Comparison of ENCODE assay signal across 1 cellular context in the genomic region with DNA sequence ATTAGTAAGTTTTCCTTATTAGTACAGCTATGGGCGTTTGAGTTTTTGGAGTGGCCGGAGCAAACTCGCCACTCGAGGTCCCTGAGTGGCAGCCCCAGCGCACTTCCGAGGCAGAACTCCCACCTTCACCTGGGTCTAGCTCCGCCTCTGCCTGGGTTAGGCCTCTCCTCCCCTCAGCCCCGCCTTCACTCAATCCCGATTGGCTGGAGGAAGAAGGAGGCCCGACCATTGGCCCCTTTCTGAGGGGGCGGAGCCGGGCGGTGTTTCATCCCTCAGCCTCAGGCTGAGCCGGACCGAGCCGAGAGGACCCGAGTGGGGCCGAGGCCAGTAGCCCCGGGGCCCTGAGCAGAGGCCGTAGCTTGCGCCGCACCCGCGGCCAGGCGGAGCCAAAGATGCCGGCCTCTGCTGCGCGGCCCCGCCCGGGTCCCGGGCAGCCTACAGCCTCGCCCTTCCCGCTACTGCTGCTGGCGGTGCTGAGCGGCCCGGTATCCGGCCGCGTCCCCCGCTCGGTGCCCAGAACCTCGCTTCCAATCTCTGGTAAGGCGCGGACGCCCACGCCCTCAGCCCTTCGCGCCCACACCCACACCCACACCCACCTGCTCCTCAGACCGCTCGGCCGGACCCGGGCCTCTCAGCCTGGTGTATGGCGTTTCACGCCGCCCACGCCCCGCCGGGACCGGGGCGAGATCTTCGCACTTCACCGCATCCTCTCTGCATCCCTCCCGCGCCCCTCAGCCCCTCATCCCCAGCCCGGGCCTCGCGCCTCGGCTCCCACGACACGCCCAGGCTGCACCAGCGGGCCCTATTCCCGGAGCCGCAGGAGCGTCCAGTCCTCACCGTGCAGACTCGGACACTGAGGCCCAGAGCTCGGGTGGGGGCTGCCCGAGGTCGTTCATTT.
A peak's percentile ranks its signal among the peaks of the same experiment; 100 is the strongest.
TF ChIP-seq lines count a peak whose summit lies in the region.

A gene with protein sequence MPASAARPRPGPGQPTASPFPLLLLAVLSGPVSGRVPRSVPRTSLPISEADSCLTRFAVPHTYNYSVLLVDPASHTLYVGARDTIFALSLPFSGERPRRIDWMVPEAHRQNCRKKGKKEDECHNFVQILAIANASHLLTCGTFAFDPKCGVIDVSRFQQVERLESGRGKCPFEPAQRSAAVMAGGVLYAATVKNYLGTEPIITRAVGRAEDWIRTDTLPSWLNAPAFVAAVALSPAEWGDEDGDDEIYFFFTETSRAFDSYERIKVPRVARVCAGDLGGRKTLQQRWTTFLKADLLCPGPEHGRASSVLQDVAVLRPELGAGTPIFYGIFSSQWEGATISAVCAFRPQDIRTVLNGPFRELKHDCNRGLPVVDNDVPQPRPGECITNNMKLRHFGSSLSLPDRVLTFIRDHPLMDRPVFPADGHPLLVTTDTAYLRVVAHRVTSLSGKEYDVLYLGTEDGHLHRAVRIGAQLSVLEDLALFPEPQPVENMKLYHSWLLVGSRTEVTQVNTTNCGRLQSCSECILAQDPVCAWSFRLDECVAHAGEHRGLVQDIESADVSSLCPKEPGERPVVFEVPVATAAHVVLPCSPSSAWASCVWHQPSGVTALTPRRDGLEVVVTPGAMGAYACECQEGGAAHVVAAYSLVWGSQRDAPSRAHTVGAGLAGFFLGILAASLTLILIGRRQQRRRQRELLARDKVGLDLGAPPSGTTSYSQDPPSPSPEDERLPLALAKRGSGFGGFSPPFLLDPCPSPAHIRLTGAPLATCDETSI (plus strand): TSS at position 263 of the 898 bp plus-strand sequence. CDS start 130 bp downstream, at position 393.

TF ChIP-seq in H1, 55 proteins besides CTCF, POLR2A, EP300 and RAD21 (continues in another document):
- TF ChIP-seq CHD2 (IDR thresholded peaks at IDR 0.05; ENCODE audit: low read length): no peak
- TF ChIP-seq, protein P1, sequence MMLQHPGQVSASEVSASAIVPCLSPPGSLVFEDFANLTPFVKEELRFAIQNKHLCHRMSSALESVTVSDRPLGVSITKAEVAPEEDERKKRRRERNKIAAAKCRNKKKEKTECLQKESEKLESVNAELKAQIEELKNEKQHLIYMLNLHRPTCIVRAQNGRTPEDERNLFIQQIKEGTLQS (IDR thresholded peaks at IDR 0.05; ENCODE audit: insufficient read depth, low read depth, low read length): no peak
- no peak for TF ChIP-seq KDM1A (IDR thresholded peaks at IDR 0.05; ENCODE audit: borderline replicate concordance, low read length)
- no peak for TF ChIP-seq CBX8 (IDR thresholded peaks at IDR 0.05; ENCODE audit: borderline replicate concordance, low read depth, low read length)
- TF ChIP-seq, protein P2, sequence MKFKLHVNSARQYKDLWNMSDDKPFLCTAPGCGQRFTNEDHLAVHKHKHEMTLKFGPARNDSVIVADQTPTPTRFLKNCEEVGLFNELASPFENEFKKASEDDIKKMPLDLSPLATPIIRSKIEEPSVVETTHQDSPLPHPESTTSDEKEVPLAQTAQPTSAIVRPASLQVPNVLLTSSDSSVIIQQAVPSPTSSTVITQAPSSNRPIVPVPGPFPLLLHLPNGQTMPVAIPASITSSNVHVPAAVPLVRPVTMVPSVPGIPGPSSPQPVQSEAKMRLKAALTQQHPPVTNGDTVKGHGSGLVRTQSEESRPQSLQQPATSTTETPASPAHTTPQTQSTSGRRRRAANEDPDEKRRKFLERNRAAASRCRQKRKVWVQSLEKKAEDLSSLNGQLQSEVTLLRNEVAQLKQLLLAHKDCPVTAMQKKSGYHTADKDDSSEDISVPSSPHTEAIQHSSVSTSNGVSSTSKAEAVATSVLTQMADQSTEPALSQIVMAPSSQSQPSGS (IDR thresholded peaks at IDR 0.05; ENCODE audit: low read length): no peak
- no peak for TF ChIP-seq BRCA1 (IDR thresholded peaks at IDR 0.05; ENCODE audit: low read depth, low read length)
- no peak for TF ChIP-seq SRF (IDR thresholded peaks at IDR 0.05; ENCODE audit: low read depth, low read length)
- TF ChIP-seq HDAC6 (IDR thresholded peaks at IDR 0.05; ENCODE audit: low read depth, low read length): no peak
- TF ChIP-seq ZNF274 (IDR thresholded peaks at IDR 0.05; ENCODE audit: borderline replicate concordance, extremely low read depth, low read length): no peak
- peak; percentile 97 for TF ChIP-seq KDM4A (IDR thresholded peaks at IDR 0.05; ENCODE audit: low read depth, low read length, severe bottlenecking)
- TF ChIP-seq, protein P3, sequence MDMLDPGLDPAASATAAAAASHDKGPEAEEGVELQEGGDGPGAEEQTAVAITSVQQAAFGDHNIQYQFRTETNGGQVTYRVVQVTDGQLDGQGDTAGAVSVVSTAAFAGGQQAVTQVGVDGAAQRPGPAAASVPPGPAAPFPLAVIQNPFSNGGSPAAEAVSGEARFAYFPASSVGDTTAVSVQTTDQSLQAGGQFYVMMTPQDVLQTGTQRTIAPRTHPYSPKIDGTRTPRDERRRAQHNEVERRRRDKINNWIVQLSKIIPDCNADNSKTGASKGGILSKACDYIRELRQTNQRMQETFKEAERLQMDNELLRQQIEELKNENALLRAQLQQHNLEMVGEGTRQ (IDR thresholded peaks at IDR 0.05; ENCODE audit: low read length): no peak
- TF ChIP-seq YY1 (IDR thresholded peaks at IDR 0.05; ENCODE audit: low read depth, low read length): no peak
- TF ChIP-seq TBP (IDR thresholded peaks at IDR 0.05; ENCODE audit: low read depth, low read length): peak; percentile 48
- no peak for TF ChIP-seq NRF1 (IDR thresholded peaks at IDR 0.05; ENCODE audit: low read depth, low read length)
- TF ChIP-seq ASH2L (IDR thresholded peaks at IDR 0.05; ENCODE audit: low read length): peak; percentile 74
- TF ChIP-seq SP2 (IDR thresholded peaks at IDR 0.05; ENCODE audit: low read length): peak; percentile 18; the same call in 1 of the 2 replicates
- TF ChIP-seq TAF7 (optimal IDR thresholded peaks at IDR 0.05; ENCODE audit: borderline replicate concordance, low read depth, low read length): no peak
- no peak for TF ChIP-seq CBX5 (IDR thresholded peaks at IDR 0.05; ENCODE audit: low read depth, low read length)
- TF ChIP-seq RNF2 (IDR thresholded peaks at IDR 0.05; ENCODE audit: borderline replicate concordance, low read depth, low read length, missing control alignments, poor library complexity, severe bottlenecking): peak; percentile 41
- peak; percentile 42; the same call in 1 of the 2 replicates for TF ChIP-seq TAF1 (IDR thresholded peaks at IDR 0.05; ENCODE audit: low read depth, low read length)
- no peak for TF ChIP-seq MAFK (IDR thresholded peaks at IDR 0.05; ENCODE audit: low read depth, low read length)
- no peak for TF ChIP-seq BCL11A (IDR thresholded peaks at IDR 0.05; ENCODE audit: low read depth in 2 of 2, low read length in 2 of 2)
- no peak for TF ChIP-seq CHD1 (IDR thresholded peaks at IDR 0.05; ENCODE audit: low read depth, low read length)
- no peak for TF ChIP-seq HDAC2 (IDR thresholded peaks at IDR 0.05; ENCODE audit: borderline replicate concordance in 1 of 2, low read depth in 2 of 2, low read length in 2 of 2)
- no peak for TF ChIP-seq POU5F1 (IDR thresholded peaks at IDR 0.05; ENCODE audit: low read depth, low read length)
- no peak for TF ChIP-seq RXRA (IDR thresholded peaks at IDR 0.05; ENCODE audit: insufficient read depth, low read depth, low read length)
- no peak for TF ChIP-seq KDM5A (IDR thresholded peaks at IDR 0.05; ENCODE audit: low read length)
- peak; percentile 59 for TF ChIP-seq SUZ12 (IDR thresholded peaks at IDR 0.05; ENCODE audit: low read length)
- TF ChIP-seq NANOG (IDR thresholded peaks at IDR 0.05; ENCODE audit: insufficient read depth, low read depth, low read length, poor library complexity, severe bottlenecking): no peak
- no peak for TF ChIP-seq TEAD4 (IDR thresholded peaks at IDR 0.05; ENCODE audit: low read depth, low read length)
- TF ChIP-seq RFX5 (IDR thresholded peaks at IDR 0.05; ENCODE audit: borderline replicate concordance, low read depth, low read length): no peak
- TF ChIP-seq, protein P4, sequence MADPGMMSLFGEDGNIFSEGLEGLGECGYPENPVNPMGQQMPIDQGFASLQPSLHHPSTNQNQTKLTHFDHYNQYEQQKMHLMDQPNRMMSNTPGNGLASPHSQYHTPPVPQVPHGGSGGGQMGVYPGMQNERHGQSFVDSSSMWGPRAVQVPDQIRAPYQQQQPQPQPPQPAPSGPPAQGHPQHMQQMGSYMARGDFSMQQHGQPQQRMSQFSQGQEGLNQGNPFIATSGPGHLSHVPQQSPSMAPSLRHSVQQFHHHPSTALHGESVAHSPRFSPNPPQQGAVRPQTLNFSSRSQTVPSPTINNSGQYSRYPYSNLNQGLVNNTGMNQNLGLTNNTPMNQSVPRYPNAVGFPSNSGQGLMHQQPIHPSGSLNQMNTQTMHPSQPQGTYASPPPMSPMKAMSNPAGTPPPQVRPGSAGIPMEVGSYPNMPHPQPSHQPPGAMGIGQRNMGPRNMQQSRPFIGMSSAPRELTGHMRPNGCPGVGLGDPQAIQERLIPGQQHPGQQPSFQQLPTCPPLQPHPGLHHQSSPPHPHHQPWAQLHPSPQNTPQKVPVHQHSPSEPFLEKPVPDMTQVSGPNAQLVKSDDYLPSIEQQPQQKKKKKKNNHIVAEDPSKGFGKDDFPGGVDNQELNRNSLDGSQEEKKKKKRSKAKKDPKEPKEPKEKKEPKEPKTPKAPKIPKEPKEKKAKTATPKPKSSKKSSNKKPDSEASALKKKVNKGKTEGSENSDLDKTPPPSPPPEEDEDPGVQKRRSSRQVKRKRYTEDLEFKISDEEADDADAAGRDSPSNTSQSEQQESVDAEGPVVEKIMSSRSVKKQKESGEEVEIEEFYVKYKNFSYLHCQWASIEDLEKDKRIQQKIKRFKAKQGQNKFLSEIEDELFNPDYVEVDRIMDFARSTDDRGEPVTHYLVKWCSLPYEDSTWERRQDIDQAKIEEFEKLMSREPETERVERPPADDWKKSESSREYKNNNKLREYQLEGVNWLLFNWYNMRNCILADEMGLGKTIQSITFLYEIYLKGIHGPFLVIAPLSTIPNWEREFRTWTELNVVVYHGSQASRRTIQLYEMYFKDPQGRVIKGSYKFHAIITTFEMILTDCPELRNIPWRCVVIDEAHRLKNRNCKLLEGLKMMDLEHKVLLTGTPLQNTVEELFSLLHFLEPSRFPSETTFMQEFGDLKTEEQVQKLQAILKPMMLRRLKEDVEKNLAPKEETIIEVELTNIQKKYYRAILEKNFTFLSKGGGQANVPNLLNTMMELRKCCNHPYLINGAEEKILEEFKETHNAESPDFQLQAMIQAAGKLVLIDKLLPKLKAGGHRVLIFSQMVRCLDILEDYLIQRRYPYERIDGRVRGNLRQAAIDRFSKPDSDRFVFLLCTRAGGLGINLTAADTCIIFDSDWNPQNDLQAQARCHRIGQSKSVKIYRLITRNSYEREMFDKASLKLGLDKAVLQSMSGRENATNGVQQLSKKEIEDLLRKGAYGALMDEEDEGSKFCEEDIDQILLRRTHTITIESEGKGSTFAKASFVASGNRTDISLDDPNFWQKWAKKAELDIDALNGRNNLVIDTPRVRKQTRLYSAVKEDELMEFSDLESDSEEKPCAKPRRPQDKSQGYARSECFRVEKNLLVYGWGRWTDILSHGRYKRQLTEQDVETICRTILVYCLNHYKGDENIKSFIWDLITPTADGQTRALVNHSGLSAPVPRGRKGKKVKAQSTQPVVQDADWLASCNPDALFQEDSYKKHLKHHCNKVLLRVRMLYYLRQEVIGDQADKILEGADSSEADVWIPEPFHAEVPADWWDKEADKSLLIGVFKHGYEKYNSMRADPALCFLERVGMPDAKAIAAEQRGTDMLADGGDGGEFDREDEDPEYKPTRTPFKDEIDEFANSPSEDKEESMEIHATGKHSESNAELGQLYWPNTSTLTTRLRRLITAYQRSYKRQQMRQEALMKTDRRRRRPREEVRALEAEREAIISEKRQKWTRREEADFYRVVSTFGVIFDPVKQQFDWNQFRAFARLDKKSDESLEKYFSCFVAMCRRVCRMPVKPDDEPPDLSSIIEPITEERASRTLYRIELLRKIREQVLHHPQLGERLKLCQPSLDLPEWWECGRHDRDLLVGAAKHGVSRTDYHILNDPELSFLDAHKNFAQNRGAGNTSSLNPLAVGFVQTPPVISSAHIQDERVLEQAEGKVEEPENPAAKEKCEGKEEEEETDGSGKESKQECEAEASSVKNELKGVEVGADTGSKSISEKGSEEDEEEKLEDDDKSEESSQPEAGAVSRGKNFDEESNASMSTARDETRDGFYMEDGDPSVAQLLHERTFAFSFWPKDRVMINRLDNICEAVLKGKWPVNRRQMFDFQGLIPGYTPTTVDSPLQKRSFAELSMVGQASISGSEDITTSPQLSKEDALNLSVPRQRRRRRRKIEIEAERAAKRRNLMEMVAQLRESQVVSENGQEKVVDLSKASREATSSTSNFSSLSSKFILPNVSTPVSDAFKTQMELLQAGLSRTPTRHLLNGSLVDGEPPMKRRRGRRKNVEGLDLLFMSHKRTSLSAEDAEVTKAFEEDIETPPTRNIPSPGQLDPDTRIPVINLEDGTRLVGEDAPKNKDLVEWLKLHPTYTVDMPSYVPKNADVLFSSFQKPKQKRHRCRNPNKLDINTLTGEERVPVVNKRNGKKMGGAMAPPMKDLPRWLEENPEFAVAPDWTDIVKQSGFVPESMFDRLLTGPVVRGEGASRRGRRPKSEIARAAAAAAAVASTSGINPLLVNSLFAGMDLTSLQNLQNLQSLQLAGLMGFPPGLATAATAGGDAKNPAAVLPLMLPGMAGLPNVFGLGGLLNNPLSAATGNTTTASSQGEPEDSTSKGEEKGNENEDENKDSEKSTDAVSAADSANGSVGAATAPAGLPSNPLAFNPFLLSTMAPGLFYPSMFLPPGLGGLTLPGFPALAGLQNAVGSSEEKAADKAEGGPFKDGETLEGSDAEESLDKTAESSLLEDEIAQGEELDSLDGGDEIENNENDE (IDR thresholded peaks at IDR 0.05; ENCODE audit: insufficient replicate concordance, low read length): no peak
- TF ChIP-seq CEBPB (IDR thresholded peaks at IDR 0.05; ENCODE audit: low read depth, low read length): no peak
- TF ChIP-seq SP1 (IDR thresholded peaks at IDR 0.05; ENCODE audit: low read depth, low read length): peak; percentile 78
- peak; percentile 61 for TF ChIP-seq EZH2 (IDR thresholded peaks at IDR 0.05; ENCODE audit: low read depth, low read length, severe bottlenecking)
- no peak for TF ChIP-seq PHF8 (conservative IDR thresholded peaks at IDR 0.05; ENCODE audit: low read depth, low read length)
- TF ChIP-seq SP4 (IDR thresholded peaks at IDR 0.05; ENCODE audit: low read length): 0 out of 2 replicates have a peak, but pooled peaks have one; percentile 32
- TF ChIP-seq CTBP2 (IDR thresholded peaks at IDR 0.05; ENCODE audit: borderline replicate concordance, insufficient read depth, insufficient read length, low read length): no peak
- TF ChIP-seq SIN3A (conservative IDR thresholded peaks at IDR 0.05 in 1 of 2, IDR thresholded peaks at IDR 0.05 in 1 of 2; ENCODE audit: low read depth in 1 of 2, low read length in 2 of 2): no peak
- no peak for TF ChIP-seq POLR2AphosphoS5 (IDR thresholded peaks at IDR 0.05; ENCODE audit: low read depth, low read length)
- TF ChIP-seq CREB1 (IDR thresholded peaks at IDR 0.05): no peak
- no peak for TF ChIP-seq SIX5 (IDR thresholded peaks at IDR 0.05; ENCODE audit: low read depth, low read length)
- TF ChIP-seq JUND (IDR thresholded peaks at IDR 0.05; ENCODE audit: low read length): no peak
- TF ChIP-seq TCF12 (IDR thresholded peaks at IDR 0.05; ENCODE audit: low read depth, low read length): no peak
- no peak for TF ChIP-seq SIRT6 (IDR thresholded peaks at IDR 0.05; ENCODE audit: low read length)
- TF ChIP-seq, protein P5, sequence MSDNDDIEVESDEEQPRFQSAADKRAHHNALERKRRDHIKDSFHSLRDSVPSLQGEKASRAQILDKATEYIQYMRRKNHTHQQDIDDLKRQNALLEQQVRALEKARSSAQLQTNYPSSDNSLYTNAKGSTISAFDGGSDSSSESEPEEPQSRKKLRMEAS (IDR thresholded peaks at IDR 0.05): no peak; the same call in 1 of the 2 replicates
- no peak for TF ChIP-seq FOSL1 (IDR thresholded peaks at IDR 0.05; ENCODE audit: insufficient read depth, low read depth, low read length)
- TF ChIP-seq RBBP5 (IDR thresholded peaks at IDR 0.05; ENCODE audit: borderline replicate concordance, low read depth, low read length): peak; percentile 69; the same call in 1 of the 2 replicates
- no peak for TF ChIP-seq GTF2F1 (IDR thresholded peaks at IDR 0.05; ENCODE audit: borderline replicate concordance, low read depth, low read length)
